39 cellular contexts compared by ENCODE assay signal in genomic region chr19:15825753-15826152, GRCh38. TPM values are rescaled to one million over a fixed set of nuclear protein-coding genes. Genes with fewer than 3 reads are reported as not detected.
"Had no signal": no experiment of that assay in that cellular context is flagged by ENCODE, and none has a peak within 500 bp of the region (broad histone marks: within the 10 kb centered on the region; RNA-seq: fewer than 3 reads in every experiment).

No MANE protein-coding gene starts in this region.

- H3K4me3 ChIP-seq: MG63 had no signal

- DNase-seq: Kasumi-1, MG63, MM.1S, MV-4-11, NCI-H1048, NCI-H1092, NCI-H1092 treated with DMSO at 0.1 percent for 48 hours, NCI-H1105, NCI-H1105 treated with DMSO at 0.1 percent for 48 hours, NCI-H1417, NCI-H1417 treated with DMSO at 0.1 percent for 48 hours, NCI-H1436, NCI-H1436 treated with DMSO at 0.1 percent for 48 hours, NCI-H146, NCI-H1694, NCI-H1694 treated with DMSO at 0.1 percent for 48 hours, NCI-H187, NCI-H187 treated with DMSO at 0.1 percent for 48 hours, NCI-H1930, NCI-H2029, NCI-H2029 treated with DMSO at 0.1 percent for 48 hours, NCI-H2081, NCI-H2081 treated with DMSO at 0.1 percent for 48 hours, NCI-H2107, NCI-H2171, NCI-H2171 treated with DMSO at 0.1 percent for 48 hours, NCI-H2227 treated with DMSO at 0.1 percent for 48 hours, NCI-H226, NCI-H345, NCI-H446, NCI-H446 treated with DMSO at 0.1 percent for 48 hours, NCI-H510A, NCI-H510A treated with DMSO at 0.1 percent for 48 hours, NCI-H524, NCI-H524 treated with DMSO at 0.1 percent for 48 hours had no signal

- H3K36me3 ChIP-seq: MG63 had no signal

- H3K9me3 ChIP-seq: MG63 had no signal

RNA-seq across cellular contexts. Expression of gene OR10H1, which starts 10.3 kb away (rescaled TPM):
- total RNA-seq: LHCN-M2, M059J, MCF 10A, NCI-H460 had no signal

RNA-seq across cellular contexts. Expression of gene OR10H5, which starts 38.3 kb away (rescaled TPM):
- total RNA-seq: LHCN-M2, M059J, MCF 10A, NCI-H460 had no signal
